8 cellular contexts compared by ENCODE assay signal in genomic region chr10:92822060-92822634, GRCh38. TPM values are rescaled to one million over a fixed set of nuclear protein-coding genes. Genes with fewer than 3 reads are reported as not detected.
DNase-seq lines count a peak whose midpoint lies in the region; TF ChIP-seq lines count a peak whose summit lies in the region.

No MANE protein-coding gene starts in this region.

- no peak overlapping the region for H3K18ac ChIP-seq in mesendoderm (ENCODE audit: low read length)

- H3K4me1 Mint-ChIP-seq in CD14-positive monocyte (peaks cover 33% of the 10 kb centered on the region), mesothelial cell of epicardium (peaks cover 10% of the 10 kb centered on the region)

- CTCF ChIA-PET in mammary epithelial cell (lab: Charles Lee; ENCODE audit: low non-redundant PET) = no interaction called here

- H3K79me1 ChIP-seq in mesendoderm (ENCODE audit: low read length) = no peaks in the 10 kb centered on the region

- TF ChIP-seq CTCF in CD14-positive monocyte (IDR thresholded peaks at IDR 0.05) = no peak
- TF ChIP-seq CTCF in mammary epithelial cell (conservative IDR thresholded peaks at IDR 0.05 in 1 of 2, IDR thresholded peaks at IDR 0.05 in 1 of 2; ENCODE audit: extremely low read depth in 1 of 2, insufficient read depth in 1 of 2, low read depth in 1 of 2, low read length in 2 of 2) = no peak
- TF ChIP-seq CTCF in mesothelial cell of epicardium (IDR thresholded peaks at IDR 0.05; ENCODE audit: unreplicated experiment) = no peak

- H3K4me3 Mint-ChIP-seq in CD14-positive monocyte (peak overlapping the region in 1 of 2 donors; percentile 13), mesothelial cell of epicardium (no peak overlapping the region)

- no peak overlapping the region for H3K4me3 ChIP-seq in mammary epithelial cell (replicated peaks in 1 of 3; ENCODE audit: insufficient read depth in 1 of 3, low read depth in 2 of 3, low read length in 3 of 3)
- H3K4me3 ChIP-seq in mesendoderm (ENCODE audit: low read length) = no peak overlapping the region

- dilution Hi-C loops in mammary epithelial cell (cut with HindIII; ENCODE audit: low sequenced_read_pairs) = no loop called here

- H4K5ac ChIP-seq in mesendoderm (ENCODE audit: low read length) = no peak overlapping the region

- H4K8ac ChIP-seq in mesendoderm (ENCODE audit: low read depth, low read length) = no peak overlapping the region

- H3K27ac Mint-ChIP-seq in CD14-positive monocyte (peak overlapping the region; percentile 25 to 83 (median 82)), mesothelial cell of epicardium (peak overlapping the region; percentile 95)

- H3K9me3 Mint-ChIP-seq in CD14-positive monocyte = peaks cover 0 to 3% (median 0%) of the 10 kb centered on the region in 7 donors
- peaks cover 3% of the 10 kb centered on the region for H3K9me3 Mint-ChIP-seq in mesothelial cell of epicardium

- no peaks in the 10 kb centered on the region for H4K20me1 ChIP-seq in mammary epithelial cell (ENCODE audit: insufficient read depth, low read length)

- H2BK120ac ChIP-seq in mesendoderm (ENCODE audit: low read depth, low read length) = no peak overlapping the region

- peaks cover 3% of the 10 kb centered on the region for H3K9me3 ChIP-seq in mammary epithelial cell (replicated peaks; ENCODE audit: insufficient read depth, low read length)

- no peak overlapping the region for H2BK5ac ChIP-seq in mesendoderm (ENCODE audit: low read length)

- peak overlapping the region; percentile 60 for H2AFZ ChIP-seq in mammary epithelial cell (ENCODE audit: low read depth, low read length)

- H3K4me2 ChIP-seq in mammary epithelial cell (ENCODE audit: insufficient read depth, low read depth, low read length) (peak overlapping the region; percentile 51), mesendoderm (ENCODE audit: low read length) (no peak overlapping the region)

- H3K79me2 ChIP-seq in mammary epithelial cell (ENCODE audit: insufficient read depth, low read length) (no peaks in the 10 kb centered on the region), mesendoderm (ENCODE audit: control insufficient read depth, insufficient read depth, low read length) (no peaks in the 10 kb centered on the region)

- H3K4me1 ChIP-seq in mammary epithelial cell (ENCODE audit: insufficient read depth, low read length) (peaks cover 8% of the 10 kb centered on the region), mesendoderm (ENCODE audit: control insufficient read depth, low read depth, low read length) (no peaks in the 10 kb centered on the region)

- DNase-seq in CD14-positive monocyte (ENCODE audit: low spot score) (no peak), KG1 (lab: John Stamatoyannopoulos, UW) (peak; percentile 14), mammary epithelial cell (peak; percentile 84), mesothelial cell of epicardium (ENCODE audit: low spot score in 2 of 2, unreplicated experiment in 2 of 2) (no peak), globus pallidus (ENCODE audit: low spot score) (no peak), NCI-H1930 (lab: John Stamatoyannopoulos, UW) (no peak), mesendoderm (no peak), NCI-H510A treated with DMSO at 0.1 percent for 48 hours (lab: John Stamatoyannopoulos, UW) (no peak)

- H3K4ac ChIP-seq in mesendoderm (ENCODE audit: low read depth, low read length) = no peak overlapping the region

- H3K27me3 ChIP-seq in mammary epithelial cell (ENCODE audit: insufficient read depth, low read length) (no peaks in the 10 kb centered on the region), mesendoderm (ENCODE audit: insufficient read depth, low read length, poor library complexity) (no peaks in the 10 kb centered on the region)

- no peak overlapping the region for H3K56ac ChIP-seq in mesendoderm (ENCODE audit: low read length)

- in situ Hi-C loops in mammary epithelial cell (cut with MboI; ENCODE audit: low sequenced_read_pairs in 2 of 2) = no loop called here

- H3K9ac ChIP-seq in mammary epithelial cell (ENCODE audit: insufficient read depth, low read length) = no peak overlapping the region
- no peak overlapping the region for H3K9ac ChIP-seq in mesendoderm (ENCODE audit: low read length)

- H3K27ac ChIP-seq in mammary epithelial cell (ENCODE audit: insufficient read depth, low read depth, low read length) (peak overlapping the region; percentile 66), mesendoderm (ENCODE audit: low read depth, low read length) (no peak overlapping the region)

- no peak overlapping the region for H3K23ac ChIP-seq in mesendoderm (ENCODE audit: low read length)

- H2AK5ac ChIP-seq in mesendoderm (ENCODE audit: low read length) = no peak overlapping the region

- no peaks in the 10 kb centered on the region for H3K36me3 Mint-ChIP-seq in CD14-positive monocyte
- no peaks in the 10 kb centered on the region for H3K36me3 Mint-ChIP-seq in mesothelial cell of epicardium

- WGBS in mammary epithelial cell (ENCODE audit: low coverage, missing lambda C conversion rate) = 49% methylated on average over 6 of the region's 6 CpGs
- no CpG with 5 or more reads among the region's 6 CpGs for WGBS in mesendoderm (ENCODE audit: extremely low coverage, insufficient coverage, low lambda C conversion rate)

- H3K27me3 Mint-ChIP-seq in CD14-positive monocyte (ENCODE audit: low read depth in 3 of 3) (peaks cover 0 to 7% (median 1%) of the 10 kb centered on the region in 3 donors), mesothelial cell of epicardium (ENCODE audit: low read depth) (peaks cover under 1% of the 10 kb centered on the region)

- no peaks in the 10 kb centered on the region for H3K36me3 ChIP-seq in mammary epithelial cell (ENCODE audit: insufficient read depth, low read length)
- no peaks in the 10 kb centered on the region for H3K36me3 ChIP-seq in mesendoderm (ENCODE audit: control insufficient read depth, insufficient read depth, low read length)

- intact Hi-C loops in CD14-positive monocyte (cut with micrococcal nuclease) (no loop called here), mammary epithelial cell (cut with micrococcal nuclease) (no loop called here)

- BruUV-seq in mammary epithelial cell (replicated peaks; lab: Mats Ljungman, UMichigan) = no TSS peak

- H2BK15ac ChIP-seq in mesendoderm (replicated peaks; ENCODE audit: low read depth) = no peak overlapping the region

RNA-seq across cellular contexts. Expression of gene EXOC6, which starts 26.2 kb away (rescaled TPM):
- polyA plus RNA-seq in CD14-positive monocyte = 1 to 10 TPM; 7.5 to 9.6 TPM
- total RNA-seq in mammary epithelial cell = 1 to 10 TPM; 3.5 to 4.6 TPM
- 1.4 TPM for polyA plus RNA-seq in mammary epithelial cell
- 2.4 TPM for polyA minus RNA-seq in mammary epithelial cell
- 11.3 to 12.1 TPM (median 11.6 TPM) in 3 replicates for total RNA-seq in mesothelial cell of epicardium
- 5.3 TPM for polyA plus RNA-seq in mesendoderm (2013, experiment 1 of 2)
- polyA plus RNA-seq in mesendoderm (2013, experiment 2 of 2) = 5.2 TPM

Comparison
In these comparisons a context has a peak if more than half of its experiments do, and no peak if none do; other contexts are left out.
1. DNase-seq: peak in KG1 (single experiment) and mammary epithelial cell (single experiment); none in CD14-positive monocyte (single experiment), mesothelial cell of epicardium (0 of 2), globus pallidus (single experiment), NCI-H1930 (0 of 2), mesendoderm (single experiment) and NCI-H510A treated with DMSO at 0.1 percent for 48 hours (single experiment).